ENCODE assay signal across 8 cellular contexts in genomic region chr6:44012078-44012493, GRCh38.
A peak's percentile ranks its signal among the peaks of the same experiment; 100 is the strongest.
DNase-seq lines count a peak whose midpoint lies in the region; TF ChIP-seq lines count a peak whose summit lies in the region.

No MANE protein-coding gene starts in this region.

- H3K4me1 ChIP-seq in tibial artery, result no peaks in the 10 kb centered on the region

- intact Hi-C loops in tibial artery (cut with DNase I; ENCODE audit: low total_unique reads), result no loop called here

- H3K27me3 ChIP-seq in tibial artery, result peaks cover 0 to 3% of the 10 kb centered on the region in 2 donors

- H3K36me3 ChIP-seq in tibial artery, result no peaks in the 10 kb centered on the region

- H3K27ac ChIP-seq in tibial artery, result no peak overlapping the region

- no peaks in the 10 kb centered on the region for H3K9me3 ChIP-seq in tibial artery

- TF ChIP-seq CTCF in fibroblast of the aortic adventitia (IDR thresholded peaks at IDR 0.05; ENCODE audit: insufficient read depth, low read length) (no peak), tibial artery (IDR thresholded peaks at IDR 0.05) (no peak)

- H3K4me3 ChIP-seq in fibroblast of the aortic adventitia (ENCODE audit: low read depth, low read length) (no peak overlapping the region), tibial artery (no peak overlapping the region)

- peak; percentile 1 for DNase-seq in activated CD8-positive, alpha-beta memory T cell treated with anti-CD3 and anti-CD28 coated beads, Interleukin-2, amount 50 U/mL, for 4 hours
- no peak for DNase-seq in activated CD8-positive, alpha-beta memory T cell treated with anti-CD3 and anti-CD28 coated beads, Interleukin-2, amount 50 U/mL, for 48 hours
- DNase-seq in SIG-M5 treated with dmso at 0.1 percent for 504 hours (lab: John Stamatoyannopoulos, UW; ENCODE audit: unreplicated experiment) (peak; percentile 88), fibroblast of the aortic adventitia (ENCODE audit: low read depth) (peak; percentile 99), tibial artery (peak; percentile 19 to 43), NCI-H1105 (lab: John Stamatoyannopoulos, UW) (no peak), NCI-H2107 (lab: John Stamatoyannopoulos, UW) (no peak)
- no peak for DNase-seq in activated CD8-positive, alpha-beta memory T cell treated with anti-CD3 and anti-CD28 coated beads for 24 hours

Comparison
In these comparisons a context has a peak if more than half of its experiments do, and no peak if none do; other contexts are left out.
1. DNase-seq: peak in activated CD8-positive, alpha-beta memory T cell treated with anti-CD3 and anti-CD28 coated beads, Interleukin-2, amount 50 U/mL, for 4 hours (single experiment), SIG-M5 treated with dmso at 0.1 percent for 504 hours (single experiment), fibroblast of the aortic adventitia (single experiment) and tibial artery (2 of 2); none in activated CD8-positive, alpha-beta memory T cell treated with anti-CD3 and anti-CD28 coated beads, Interleukin-2, amount 50 U/mL, for 48 hours (single experiment), NCI-H1105 (single experiment), NCI-H2107 (single experiment) and activated CD8-positive, alpha-beta memory T cell treated with anti-CD3 and anti-CD28 coated beads for 24 hours (single experiment).